8 cellular contexts compared by ENCODE assay signal in the genomic region with DNA sequence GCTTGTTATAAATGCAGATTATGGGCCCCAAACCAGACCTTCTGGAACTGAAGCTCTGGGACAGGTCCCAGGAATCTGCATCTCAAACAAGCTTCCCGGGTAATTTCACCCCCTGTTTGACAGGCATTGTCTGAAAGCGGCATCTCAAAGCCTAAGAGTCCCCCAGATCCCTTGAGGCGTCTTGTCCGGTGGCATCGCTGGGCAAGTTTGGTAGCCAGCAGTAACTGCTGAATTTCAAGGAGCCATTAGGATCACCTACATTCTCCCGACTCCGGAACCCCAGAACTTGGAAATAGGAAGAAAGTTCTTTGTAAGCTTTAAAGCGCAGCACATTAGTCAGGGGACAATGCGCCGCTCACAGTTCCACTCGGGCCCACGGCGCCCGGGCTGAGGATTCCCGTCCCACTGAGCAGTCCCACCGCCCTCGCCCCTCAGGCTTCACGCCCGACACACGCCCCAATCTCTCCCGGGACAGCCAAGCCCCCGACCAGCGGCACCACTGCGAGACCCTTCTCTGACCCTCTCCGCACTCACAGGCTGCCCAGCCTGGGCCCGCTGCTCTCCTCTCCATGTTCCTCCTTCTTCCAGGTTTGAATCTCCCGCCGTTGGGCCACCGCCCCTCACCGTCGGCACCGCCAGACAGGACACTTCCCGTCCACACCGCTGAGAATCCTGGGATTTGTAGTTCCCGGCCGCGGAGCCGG. TPM values are rescaled to one million over a fixed set of nuclear protein-coding genes. Genes with fewer than 3 reads are reported as not detected.
DNase-seq lines count a peak whose midpoint lies in the region; ATAC-seq and TF ChIP-seq lines count a peak whose summit lies in the region.

Gene IQGAP3, minus strand, starts transcription at position 607 of the 704 bp plus-strand sequence. Its CDS starts 36 bp downstream, at position 571.

- peaks cover 33% of the 10 kb centered on the region for H3K79me2 ChIP-seq in mammary epithelial cell (ENCODE audit: insufficient read depth, low read length)

- no peaks in the 10 kb centered on the region for H4K20me1 ChIP-seq in mammary epithelial cell (ENCODE audit: insufficient read depth, low read length)

- ATAC-seq in HG02973 (IDR thresholded peaks at IDR 0.05; ENCODE audit: unreplicated experiment), result peak; percentile 78

- H3K27ac ChIP-seq in VCaP (peak within 1 kb of the TSS; percentile 20; the same call in 1 of the 2 replicates), mammary epithelial cell (ENCODE audit: insufficient read depth, low read depth, low read length) (peak within 1 kb of the TSS; percentile 76), skeletal muscle tissue (ENCODE audit: low read depth, low read length) (no peak within 1 kb of the TSS)

- H3K4me3 ChIP-seq in GM08714 (ENCODE audit: low read length) (peak within 1 kb of the TSS; percentile 76), mammary epithelial cell (replicated peaks in 1 of 3; ENCODE audit: insufficient read depth in 1 of 3, low read depth in 2 of 3, low read length in 3 of 3) (peak within 1 kb of the TSS; percentile 66 to 88 (median 76)), skeletal muscle tissue (ENCODE audit: low read length in 3 of 3) (peak within 1 kb of the TSS; percentile 62 to 78 (median 77))

- BruUV-seq in mammary epithelial cell (replicated peaks; lab: Mats Ljungman, UMichigan), result TSS peak; percentile 65

- DNase-seq in NCI-H2196 (lab: John Stamatoyannopoulos, UW; ENCODE audit: unreplicated experiment) (peak; percentile 91), mammary epithelial cell (peak; percentile 81), iPS-NIHi11 (ENCODE audit: low spot score) (peak; percentile 97), NK-92 (lab: John Stamatoyannopoulos, UW; ENCODE audit: unreplicated experiment) (no peak)

- H3K27me3 ChIP-seq in mammary epithelial cell (ENCODE audit: insufficient read depth, low read length) (no peaks in the 10 kb centered on the region), skeletal muscle tissue (ENCODE audit: control insufficient read depth in 3 of 3, insufficient read depth in 3 of 3, low read length in 3 of 3) (peaks cover 0 to 7% (median 3%) of the 10 kb centered on the region in 3 donors)

- 2% methylated on average over 28 of the region's 38 CpGs for WGBS in mammary epithelial cell (ENCODE audit: low coverage, missing lambda C conversion rate)

- H3K9me3 ChIP-seq in mammary epithelial cell (replicated peaks; ENCODE audit: insufficient read depth, low read length), result no peaks in the 10 kb centered on the region
- H3K9me3 ChIP-seq in skeletal muscle tissue (ENCODE audit: control insufficient read depth in 3 of 3, low read length in 3 of 3), result no peaks in the 10 kb centered on the region

- intact Hi-C loops in mammary epithelial cell (cut with micrococcal nuclease), result loop anchor here (1.0 to 5.0 kb wide), 3 partner anchors 70 to 116 kb away; partner anchors contain the start of gene MEF2D

- in situ Hi-C loops in mammary epithelial cell (cut with MboI; ENCODE audit: low sequenced_read_pairs in 2 of 2), result no loop called here

- H3K36me3 ChIP-seq in mammary epithelial cell (ENCODE audit: insufficient read depth, low read length) (peaks cover 2% of the 10 kb centered on the region), skeletal muscle tissue (ENCODE audit: control insufficient read depth in 3 of 3, insufficient read depth in 3 of 3, low read length in 3 of 3) (no peaks in the 10 kb centered on the region)

- peak within 1 kb of the TSS; percentile 90 for H2AFZ ChIP-seq in mammary epithelial cell (ENCODE audit: low read depth, low read length)

- H3K4me1 ChIP-seq in mammary epithelial cell (ENCODE audit: insufficient read depth, low read length) (peaks cover 16% of the 10 kb centered on the region), skeletal muscle tissue (ENCODE audit: control insufficient read depth in 3 of 3, insufficient read depth in 3 of 3, low read length in 3 of 3) (peaks cover 7 to 13% (median 11%) of the 10 kb centered on the region in 3 donors)

- dilution Hi-C loops in mammary epithelial cell (cut with HindIII; ENCODE audit: low sequenced_read_pairs), result loop anchor here (5.0 kb wide), 2 partner anchors 40 to 90 kb away; no protein-coding TSS in a partner anchor

- CTCF ChIA-PET in mammary epithelial cell (lab: Charles Lee; ENCODE audit: low non-redundant PET), result interaction anchor here (0.6 kb wide), 1 partner anchor 71 kb away, joined by 6 read pairs; no protein-coding TSS in a partner anchor

- peak within 1 kb of the TSS; percentile 83 for H3K4me2 ChIP-seq in mammary epithelial cell (ENCODE audit: insufficient read depth, low read depth, low read length)

- peak within 1 kb of the TSS; percentile 79 for H3K9ac ChIP-seq in mammary epithelial cell (ENCODE audit: insufficient read depth, low read length)
- peak within 1 kb of the TSS; percentile 43 to 60 (median 46) for H3K9ac ChIP-seq in skeletal muscle tissue (ENCODE audit: low read depth in 1 of 3, low read length in 3 of 3)

- TF ChIP-seq CTCF in VCaP (conservative IDR thresholded peaks at IDR 0.05) (no peak), mammary epithelial cell (conservative IDR thresholded peaks at IDR 0.05 in 1 of 2, IDR thresholded peaks at IDR 0.05 in 1 of 2; ENCODE audit: extremely low read depth in 1 of 2, insufficient read depth in 1 of 2, low read depth in 1 of 2, low read length in 2 of 2) (no peak)

RNA-seq across cellular contexts. Expression of gene IQGAP3, which starts in this region (rescaled TPM):
- total RNA-seq in mammary epithelial cell (10 to 100 TPM in 1 of 2 donors, 1 to 10 TPM in 1; 1.3 to 35.7 TPM), skeletal muscle tissue (3.7 TPM)
- 16.6 TPM for polyA plus RNA-seq in mammary epithelial cell
- polyA minus RNA-seq in mammary epithelial cell, result 56.3 TPM
